Comparison of ENCODE assay signal across 25 cellular contexts in the genomic region with DNA sequence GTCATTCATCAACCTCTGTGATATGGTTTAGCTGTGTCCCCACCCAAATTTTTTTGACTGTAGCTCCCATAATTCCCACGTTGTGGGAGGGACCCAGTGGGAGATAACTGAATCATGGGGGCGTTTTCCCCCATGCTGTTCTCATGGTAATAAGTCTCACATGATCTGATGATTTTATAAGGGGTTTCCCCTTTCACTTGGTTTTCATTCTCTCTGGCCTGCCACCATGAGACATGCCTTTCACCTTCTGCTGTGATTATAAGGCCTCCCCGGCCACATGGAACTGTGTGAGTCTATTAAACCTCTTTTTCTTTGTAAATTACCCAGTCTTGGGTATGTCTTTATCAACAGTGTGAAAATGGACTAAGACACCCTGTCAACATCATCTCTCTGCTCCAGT. TPM values are rescaled to one million over a fixed set of nuclear protein-coding genes. Genes with fewer than 3 reads are reported as not detected.
"Had no signal": no experiment of that assay in that cellular context is flagged by ENCODE, and none has a peak within 500 bp of the region (broad histone marks: within the 10 kb centered on the region; RNA-seq: fewer than 3 reads in every experiment).

No MANE protein-coding gene starts in this region.

- H3K9me3 Mint-ChIP-seq: dendritic cell treated with granulocyte-macrophage colony-stimulating factor and Interleukin-4, amounts not matched to agents 40 ng/mL and 50 ng/mL, for 4 days; natural killer cell had no signal

- H3K27me3 Mint-ChIP-seq: dendritic cell treated with granulocyte-macrophage colony-stimulating factor and Interleukin-4, amounts not matched to agents 40 ng/mL and 50 ng/mL, for 4 days; progenitor cell of endocrine pancreas had no signal

- DNase-seq: activated CD4-positive, alpha-beta T cell treated with anti-CD3 and anti-CD28 coated beads for 48 hours; activated CD8-positive, alpha-beta memory T cell treated with anti-CD3 and anti-CD28 coated beads for 24 hours; activated gamma-delta T cell treated with Interleukin-2 at 50 U/mL for 16 hours; adrenal gland; brain microvascular endothelial cell; caudate nucleus; effector CD4-positive, alpha-beta T cell; heart left ventricle; islet precursor cell; left cardiac atrium; midbrain; natural killer cell; retina; stimulated activated CD4-positive, alpha-beta T cell treated with anti-CD3 and anti-CD28 coated beads, Interleukin-4, amount 100 ng/mL, for 1 hour; stomach; T-helper 1 cell; transverse colon had no signal

- H3K4me3 ChIP-seq: adrenal gland, ascending aorta, heart left ventricle, stomach, suprapubic skin, transverse colon had no signal

- H3K9me3 ChIP-seq: adrenal gland, ascending aorta, heart left ventricle, stomach, suprapubic skin, transverse colon had no signal

- H3K4me3 Mint-ChIP-seq: dendritic cell treated with granulocyte-macrophage colony-stimulating factor and Interleukin-4, amounts not matched to agents 40 ng/mL and 50 ng/mL, for 4 days; natural killer cell had no signal

- H3K27ac ChIP-seq: adrenal gland, ascending aorta, brain microvascular endothelial cell, heart left ventricle, stomach, suprapubic skin, transverse colon had no signal

- H3K27ac Mint-ChIP-seq: dendritic cell treated with granulocyte-macrophage colony-stimulating factor and Interleukin-4, amounts not matched to agents 40 ng/mL and 50 ng/mL, for 4 days; natural killer cell; progenitor cell of endocrine pancreas had no signal

- H3K27me3 ChIP-seq: adrenal gland, ascending aorta, brain microvascular endothelial cell, heart left ventricle, stomach, suprapubic skin, transverse colon had no signal

- ATAC-seq: natural killer cell had no signal

- H3K4me1 ChIP-seq: adrenal gland, ascending aorta, stomach, suprapubic skin, transverse colon had no signal

RNA-seq across cellular contexts. Expression of a gene that starts 35.1 kb away (rescaled TPM):
- total RNA-seq: adrenal gland, ascending aorta, epithelial cell of proximal tubule, fibroblast of villous mesenchyme, heart left ventricle, left cardiac atrium, liver, natural killer cell, osteocyte, progenitor cell of endocrine pancreas, stomach, suprapubic skin, transverse colon had no signal
